1 cellular context compared by ENCODE assay signal in genomic region chr2:26816893-26817292, GRCh38.
TF ChIP-seq lines count a peak whose summit lies in the region.

No MANE protein-coding gene starts in this region.

TF ChIP-seq in SK-N-SH treated with all-trans-retinoic acid at 6 μM for 48 hours, 23 proteins besides CTCF, POLR2A, EP300 and RAD21 (continued from another document):
- TF ChIP-seq TCF4 (CRISPR knock-in tag; IDR thresholded peaks at IDR 0.05; ENCODE audit: borderline replicate concordance), result no peak
- no peak for TF ChIP-seq ZNF70 (CRISPR knock-in tag; IDR thresholded peaks at IDR 0.05)
- TF ChIP-seq ESRRG (CRISPR knock-in tag; IDR thresholded peaks at IDR 0.05), result no peak
- TF ChIP-seq PATZ1 (CRISPR knock-in tag; IDR thresholded peaks at IDR 0.05; ENCODE audit: borderline replicate concordance), result no peak
- no peak for TF ChIP-seq GLIS3 (CRISPR knock-in tag; IDR thresholded peaks at IDR 0.05)
- TF ChIP-seq CSDC2 (CRISPR knock-in tag; IDR thresholded peaks at IDR 0.05), result no peak
